ENCODE assay signal across 19 cellular contexts in genomic region chr5:170746952-170747340, GRCh38. TPM values are rescaled to one million over a fixed set of nuclear protein-coding genes. Genes with fewer than 3 reads are reported as not detected.
DNase-seq lines count a peak whose midpoint lies in the region; ATAC-seq, FAIRE-seq and TF ChIP-seq lines count a peak whose summit lies in the region.
"Had no signal": no experiment of that assay in that cellular context is flagged by ENCODE, and none has a peak within 500 bp of the region (broad histone marks: within the 10 kb centered on the region; RNA-seq: fewer than 3 reads in every experiment).

No MANE protein-coding gene starts in this region.

- no peak overlapping the region for H3K14ac ChIP-seq in H1 (ENCODE audit: insufficient read length)

- H3K36me3 Mint-ChIP-seq in Caco-2 (ENCODE audit: insufficient read depth, unreplicated experiment) (no peaks in the 10 kb centered on the region), GM23338 (ENCODE audit: low read depth) (peaks cover 6% of the 10 kb centered on the region), osteocyte (ENCODE audit: unreplicated experiment) (no peaks in the 10 kb centered on the region)
- H3K36me3 Mint-ChIP-seq: CD14-positive monocyte had no signal

- H3K18ac ChIP-seq in H1 (ENCODE audit: extremely low read depth, low read length) = peak overlapping the region; percentile 73

- H4K20me1 ChIP-seq in GM23338 (replicated peaks; ENCODE audit: insufficient read depth) (no peaks in the 10 kb centered on the region), H1 (replicated peaks in 1 of 2; ENCODE audit: control insufficient read depth in 1 of 2, insufficient read depth in 2 of 2, low read length in 2 of 2) (no peaks in the 10 kb centered on the region)

- H2BK15ac ChIP-seq in H1 (ENCODE audit: low read length) = peak overlapping the region; percentile 62; the same call in 1 of the 2 replicates

- peak overlapping the region; percentile 19 for H2BK20ac ChIP-seq in H1 (ENCODE audit: low read length)

- no peak overlapping the region for H4K8ac ChIP-seq in H1 (ENCODE audit: extremely low read depth, insufficient read depth, low read length)

- H3K36me3 ChIP-seq in Caco-2 (ENCODE audit: control insufficient read depth, insufficient read depth, low read length) (no peaks in the 10 kb centered on the region), GM23338 (ENCODE audit: insufficient read depth) (no peaks in the 10 kb centered on the region), H1 (ENCODE audit: control insufficient read depth in 2 of 4, insufficient read depth in 4 of 4, low read length in 3 of 4) (no peaks in the 10 kb centered on the region), MG63 (no peaks in the 10 kb centered on the region)

- no TSS peak for BruUV-seq in Caco-2 (replicated peaks; lab: Mats Ljungman, UMichigan)

- POLR2A ChIA-PET in Caco-2 (lab: Charles Lee) = no interaction called here
- POLR2A ChIA-PET in H1 (lab: Charles Lee; ENCODE audit: partially characterized antibody) = interaction anchor here (3.5 to 11.3 kb wide), 3 partner anchors 12 to 41 kb away, joined by 31 to 190 read pairs (median 123); partner anchors contain the start of gene GABRP

- peak overlapping the region; percentile 76 for H2BK12ac ChIP-seq in H1 (ENCODE audit: low read depth, low read length)

- H3K23ac ChIP-seq in H1 (ENCODE audit: insufficient read length) = no peak overlapping the region

- H4K5ac ChIP-seq in H1 (ENCODE audit: insufficient read length, low read depth, low read length) = no peak overlapping the region

- no peak for ATAC-seq in GM23338
- no peak for ATAC-seq in HG02981 (IDR thresholded peaks at IDR 0.05; ENCODE audit: unreplicated experiment)

- H3K27me3 ChIP-seq in Caco-2 (replicated peaks; ENCODE audit: control insufficient read depth, insufficient read depth, low read length) (no peaks in the 10 kb centered on the region), GM23338 (ENCODE audit: insufficient read depth) (no peaks in the 10 kb centered on the region), H1 (replicated peaks in 1 of 4; ENCODE audit: control insufficient read depth in 3 of 4, extremely low read depth in 1 of 4, insufficient read depth in 3 of 4, low read length in 3 of 4) (no peaks in the 10 kb centered on the region; a peak in 1 of 7 replicates), MG63 (peaks cover 12% of the 10 kb centered on the region)

- no peak overlapping the region for H3K56ac ChIP-seq in H1 (replicated peaks; ENCODE audit: insufficient read length, low read depth, low read length)

- WGBS in H1 (ENCODE audit: extremely low coverage in 1 of 2, insufficient coverage in 1 of 2, insufficient read length in 1 of 2, insufficient replicate concordance in 2 of 2, low coverage in 1 of 2, low lambda C conversion rate in 2 of 2, missing lambda C conversion rate in 1 of 2), 2 experiments = 88% methylated on average over 12 of the region's 12 CpGs; no CpG with 5 or more reads in 1 of the 2 experiments

- H3K9me2 ChIP-seq in GM23338 (ENCODE audit: insufficient read depth) = peaks cover 12% of the 10 kb centered on the region; the same call in 1 of the 2 replicates

- DNase-seq in Caco-2 (no peak), GM23338 (ENCODE audit: low spot score) (no peak), H1 (ENCODE audit: low read depth in 1 of 2, low spot score in 2 of 2) (peak in 1 of 2 experiments; percentile 37), osteocyte (ENCODE audit: extremely low spot score, unreplicated experiment) (peak; percentile 36), GM10266 (ENCODE audit: extremely low spot score) (no peak), MG63 (no peak), NCI-H2171 treated with DMSO at 0.1 percent for 48 hours (lab: John Stamatoyannopoulos, UW) (no peak)
- DNase-seq: ACHN, AML-193, EL, H7, NCI-H1417, NCI-H2081, NCI-H510A treated with DMSO at 0.1 percent for 48 hours, NCI-H82 had no signal

- H3K4me3 ChIP-seq in Caco-2 (ENCODE audit: low read depth, low read length) = no peak overlapping the region
- H3K4me3 ChIP-seq in GM23338 = no peak overlapping the region
- H3K4me3 ChIP-seq in H1 (ENCODE audit: extremely low read depth in 1 of 4, insufficient read depth in 2 of 4, low read depth in 3 of 4, low read length in 4 of 4) = no peak overlapping the region
- no peak overlapping the region for H3K4me3 ChIP-seq in MG63

- H3K27ac ChIP-seq in GM23338 (ENCODE audit: low read depth) (peak overlapping the region; percentile 97; the same call in 1 of the 2 replicates), H1 (ENCODE audit: low read depth, low read length) (0 out of 2 replicates have a peak overlapping the region, but pooled peaks have one; percentile 47)

- H3K27ac Mint-ChIP-seq in Caco-2 (ENCODE audit: unreplicated experiment) (peak overlapping the region; percentile 70), GM23338 (peak overlapping the region; percentile 44; the same call in 1 of the 2 replicates), osteocyte (ENCODE audit: unreplicated experiment) (peak overlapping the region; percentile 31)
- H3K27ac Mint-ChIP-seq: CD14-positive monocyte had no signal

- H3K23me2 ChIP-seq in H1 (ENCODE audit: low read depth, low read length) = peaks cover 3% of the 10 kb centered on the region; the same call in 1 of the 2 replicates

- H3K79me2 ChIP-seq in GM23338 (replicated peaks; ENCODE audit: insufficient read depth) (no peaks in the 10 kb centered on the region), H1 (ENCODE audit: control insufficient read depth in 1 of 2, insufficient read depth in 2 of 2, low read length in 2 of 2) (no peaks in the 10 kb centered on the region)

- no peak for TF ChIP-seq RAD21 in H1 (IDR thresholded peaks at IDR 0.05 in 1 of 2, conservative IDR thresholded peaks at IDR 0.05 in 1 of 2; ENCODE audit: low read depth in 2 of 2, low read length in 2 of 2)

- no peak overlapping the region for H3K4me3 Mint-ChIP-seq in Caco-2 (ENCODE audit: unreplicated experiment)
- no peak overlapping the region for H3K4me3 Mint-ChIP-seq in GM23338
- no peak overlapping the region for H3K4me3 Mint-ChIP-seq in osteocyte (ENCODE audit: unreplicated experiment)
- H3K4me3 Mint-ChIP-seq: CD14-positive monocyte had no signal

- peaks cover 24% of the 10 kb centered on the region for H3F3A ChIP-seq in GM23338 (replicated peaks; ENCODE audit: low read depth)

- peaks cover 5% of the 10 kb centered on the region for H3K4me1 Mint-ChIP-seq in Caco-2 (ENCODE audit: low read depth, unreplicated experiment)
- H3K4me1 Mint-ChIP-seq in GM23338 = peaks cover 49% of the 10 kb centered on the region
- H3K4me1 Mint-ChIP-seq in osteocyte (ENCODE audit: unreplicated experiment) = peaks cover 43% of the 10 kb centered on the region

- H2BK5ac ChIP-seq in H1 (ENCODE audit: low read depth, low read length) = peak overlapping the region; percentile 92

- no peak overlapping the region for H3K4ac ChIP-seq in H1 (replicated peaks; ENCODE audit: insufficient read length, low read depth, low read length)

- peak overlapping the region; percentile 53 for H4K91ac ChIP-seq in H1 (replicated peaks; ENCODE audit: insufficient read length, low read length)

- H2BK120ac ChIP-seq in H1 (replicated peaks; ENCODE audit: low read depth, low read length) = no peak overlapping the region

- peak overlapping the region; percentile 90 for H2AK5ac ChIP-seq in H1 (ENCODE audit: low read depth, low read length)

- H3K9me3 Mint-ChIP-seq in Caco-2 (ENCODE audit: unreplicated experiment) (no peaks in the 10 kb centered on the region), GM23338 (peaks cover 6% of the 10 kb centered on the region; the same call in 2 of the 3 replicates), osteocyte (ENCODE audit: unreplicated experiment) (no peaks in the 10 kb centered on the region)

- no peak for FAIRE-seq in H1 (lab: Jason Lieb, UNC)
- FAIRE-seq: GM19239 had no signal

- no peak for TF ChIP-seq EP300 in H1 (IDR thresholded peaks at IDR 0.05; ENCODE audit: borderline replicate concordance in 1 of 2, low read depth in 2 of 2, low read length in 2 of 2)

- TF ChIP-seq CTCF in Caco-2 (IDR thresholded peaks at IDR 0.05; ENCODE audit: insufficient read depth in 1 of 2, low read depth in 1 of 2, low read length in 1 of 2, severe bottlenecking in 1 of 2, unreplicated experiment in 1 of 2) = no peak
- TF ChIP-seq CTCF in GM23338 (conservative IDR thresholded peaks at IDR 0.05; ENCODE audit: low read depth in 2 of 2) = no peak
- no peak for TF ChIP-seq CTCF in H1 (IDR thresholded peaks at IDR 0.05; ENCODE audit: control extremely low read depth in 1 of 3, insufficient read depth in 1 of 3, low read depth in 1 of 3, low read length in 3 of 3)
- TF ChIP-seq CTCF in osteocyte (IDR thresholded peaks at IDR 0.05) = no peak
- no peak for TF ChIP-seq CTCF in GM10266 (IDR thresholded peaks at IDR 0.05; ENCODE audit: control insufficient read depth, insufficient read depth, low read depth, missing control alignments)

- no peak overlapping the region for H3K4me2 ChIP-seq in GM23338
- no peak overlapping the region for H3K4me2 ChIP-seq in H1 (ENCODE audit: insufficient read depth in 1 of 2, low read depth in 2 of 2, low read length in 2 of 2)

- intact Hi-C loops in Caco-2 (cut with micrococcal nuclease; ENCODE audit: unreplicated experiment) = loop anchor here (1.0 to 10.0 kb wide), 4 partner anchors 10 to 595 kb away; no protein-coding TSS in a partner anchor

- H3K9ac ChIP-seq in H1 (replicated peaks in 1 of 4; ENCODE audit: extremely low read depth in 1 of 4, low read depth in 3 of 4, low read length in 3 of 4) = no peak overlapping the region; a peak in 2 of 7 replicates

- TF ChIP-seq POLR2A in H1 (IDR thresholded peaks at IDR 0.05; ENCODE audit: control extremely low read depth in 1 of 2, low read depth in 2 of 2, low read length in 2 of 2) = no peak

- no peaks in the 10 kb centered on the region for H3K79me1 ChIP-seq in H1 (ENCODE audit: low read depth, low read length)

- H3K27me3 Mint-ChIP-seq in Caco-2 (ENCODE audit: insufficient read depth, unreplicated experiment) (peaks cover 8% of the 10 kb centered on the region), GM23338 (ENCODE audit: insufficient read depth, low read depth, poor library complexity) (peaks cover 17% of the 10 kb centered on the region), osteocyte (ENCODE audit: unreplicated experiment) (peaks cover 3% of the 10 kb centered on the region)

- H3K9me3 ChIP-seq in Caco-2 (no peaks in the 10 kb centered on the region), H1 (ENCODE audit: insufficient read depth in 2 of 2, low read depth in 1 of 2, low read length in 1 of 2) (no peaks in the 10 kb centered on the region), MG63 (no peaks in the 10 kb centered on the region)

- CTCF ChIA-PET in Caco-2 (lab: Charles Lee) = interaction anchor here (2.4 kb wide), 1 partner anchor 42 kb away, joined by 11 read pairs; no protein-coding TSS in a partner anchor
- CTCF ChIA-PET in H1 (lab: Charles Lee; ENCODE audit: partially characterized antibody) = interaction anchor here (0.7 to 21.2 kb wide), 8 partner anchors 13 to 1941 kb away, joined by 3 to 650 read pairs (median 44); partner anchors contain the start of gene GABRP

- H3K4me1 ChIP-seq in Caco-2 (peaks cover 41% of the 10 kb centered on the region), GM23338 (ENCODE audit: insufficient read depth) (peaks cover 29% of the 10 kb centered on the region), H1 (replicated peaks in 1 of 4; ENCODE audit: control insufficient read depth in 3 of 4, insufficient read depth in 4 of 4, low read length in 3 of 4) (peaks cover 4 to 23% (median 15%) of the 10 kb centered on the region in 4 experiments)

- H2AFZ ChIP-seq in GM23338 (no peak overlapping the region), H1 (ENCODE audit: low read length) (no peak overlapping the region)

RNA-seq across cellular contexts. Expression of gene GABRP, which starts 36.6 kb away (rescaled TPM):
- total RNA-seq in Caco-2 (2022) (4.8 and 8.8 TPM in 2 replicates), osteocyte (not detected in 2 replicates)
- total RNA-seq in GM23338 (2014; rRNA removed; shearing (Covaris generic)) = 3.0 and 3.6 TPM in 2 replicates
- polyA plus RNA-seq in GM23338 (2016; fragmentation: Nextera tagmentation; extraction: Ambion mirVana) (6.2 and 6.3 TPM in 2 replicates), H1 (2011; rRNA removed) (2.5 and 4.0 TPM in 2 replicates)
- 3.7 and 3.9 TPM in 2 replicates for total RNA-seq in H1 (2021; fragmentation: NEBNext Ultra II Directional; extraction: Animal tissue kit (Norgen Biotek cat#: 25700))
- 3.6 TPM for polyA plus RNA-seq in H1 (2011; cell fraction: cytosol; rRNA removed)
- 5.2 TPM for polyA plus RNA-seq in H1 (2011; cell fraction: nucleus; rRNA removed)
- 2.7 to 5.2 TPM (median 4.1 TPM) in 4 replicates for polyA plus RNA-seq in H1 (2012, experiment 1 of 2)
- 0.38 TPM for polyA plus RNA-seq in H1 (2012, experiment 2 of 2)
- 6.8 TPM for polyA plus RNA-seq in H1 (2013, experiment 1 of 2)
- polyA plus RNA-seq in H1 (2013, experiment 2 of 2) = 8.3 TPM
- 6.1 and 11.5 TPM in 2 replicates for polyA minus RNA-seq in H1 (2011; rRNA and poly(A)+ RNA removed)
- polyA minus RNA-seq in H1 (2011; cell fraction: cytosol; rRNA and poly(A)+ RNA removed) = 2.1 TPM
- 3.4 TPM for polyA minus RNA-seq in H1 (2011; cell fraction: nucleus; rRNA and poly(A)+ RNA removed)
- not detected in 2 replicates for total RNA-seq in MG63 (2014; rRNA removed; shearing (Covaris generic); ENCODE audit: low replicate concordance)
- total RNA-seq: LHCN-M2 had no signal
- polyA plus RNA-seq: CD14-positive monocyte had no signal
